12 cellular contexts compared by ENCODE assay signal in genomic region chr6:129432738-129433137, GRCh38.
DNase-seq lines count a peak whose midpoint lies in the region; ATAC-seq and TF ChIP-seq lines count a peak whose summit lies in the region.
"Had no signal": no experiment of that assay in that cellular context is flagged by ENCODE, and none has a peak within 500 bp of the region (broad histone marks: within the 10 kb centered on the region; RNA-seq: fewer than 3 reads in every experiment).

No MANE protein-coding gene starts in this region.

- ATAC-seq in activated CD8-positive, alpha-beta T cell treated with anti-CD3 and anti-CD28 coated beads for 36 hours, result peak; percentile 34
- no peak for ATAC-seq in activated CD8-positive, alpha-beta T cell treated with anti-CD3 and anti-CD28 coated beads, Interleukin-2, amount 10 ng/mL, durations not matched to agents 7 days and 5 days
- ATAC-seq in GM18498 (IDR thresholded peaks at IDR 0.05; ENCODE audit: unreplicated experiment), result no peak

- in situ Hi-C loops in astrocyte of the cerebellum (cut with HindIII; ENCODE audit: low sequenced_read_pairs), result no loop called here

- CTCF ChIA-PET in activated CD8-positive, alpha-beta T cell treated with anti-CD3 and anti-CD28 coated beads for 36 hours (lab: Charles Lee), result interaction anchor here (1.2 kb wide), 1 partner anchor 71 kb away, joined by 3 read pairs; no protein-coding TSS in a partner anchor
- CTCF ChIA-PET in activated CD8-positive, alpha-beta T cell treated with anti-CD3 and anti-CD28 coated beads, Interleukin-2, amount 10 ng/mL, durations not matched to agents 7 days and 5 days (lab: Charles Lee), result interaction anchor here (0.7 to 0.9 kb wide), 2 partner anchors 67 to 342 kb away, joined by 3 read pairs; no protein-coding TSS in a partner anchor

- POLR2A ChIA-PET in activated CD8-positive, alpha-beta T cell treated with anti-CD3 and anti-CD28 coated beads for 36 hours (lab: Charles Lee), result interaction anchor here (0.6 kb wide), 1 partner anchor 14 kb away, joined by 3 read pairs; no protein-coding TSS in a partner anchor
- POLR2A ChIA-PET in activated CD8-positive, alpha-beta T cell treated with anti-CD3 and anti-CD28 coated beads, Interleukin-2, amount 10 ng/mL, durations not matched to agents 7 days and 5 days (lab: Charles Lee), result no interaction called here

- no peak overlapping the region for H2AFZ ChIP-seq in osteoblast (ENCODE audit: low read length)
- no peak overlapping the region for H2AFZ ChIP-seq in Karpas-422 (ENCODE audit: low read length)

- no peak overlapping the region for H3K9ac ChIP-seq in Karpas-422 (ENCODE audit: low read length)
- H3K9ac ChIP-seq: BLaER1 had no signal

- no peaks in the 10 kb centered on the region for H3K9me3 Mint-ChIP-seq in activated CD8-positive, alpha-beta T cell treated with anti-CD3 and anti-CD28 coated beads for 36 hours
- no peaks in the 10 kb centered on the region for H3K9me3 Mint-ChIP-seq in activated CD8-positive, alpha-beta T cell treated with anti-CD3 and anti-CD28 coated beads, Interleukin-2, amount 10 ng/mL, durations not matched to agents 7 days and 5 days (ENCODE audit: insufficient read depth)
- H3K9me3 Mint-ChIP-seq: T-helper 1 cell treated with Interleukin-12 subunit alpha and Interleukin-12 subunit beta and Interleukin-4 antibody, amounts not matched to agents 30 μg/mL and 1 μg/mL, for 36 hours had no signal

- H3K4me3 ChIP-seq in astrocyte of the cerebellum (ENCODE audit: low read depth, low read length), result no peak overlapping the region
- no peak overlapping the region for H3K4me3 ChIP-seq in osteoblast (ENCODE audit: insufficient read depth, low read length)
- no peak overlapping the region for H3K4me3 ChIP-seq in Karpas-422 (ENCODE audit: low read length)
- H3K4me3 ChIP-seq: BLaER1, HAP-1 had no signal

- no peaks in the 10 kb centered on the region for H3K36me3 Mint-ChIP-seq in activated CD8-positive, alpha-beta T cell treated with anti-CD3 and anti-CD28 coated beads for 36 hours (ENCODE audit: low read depth)
- no peaks in the 10 kb centered on the region for H3K36me3 Mint-ChIP-seq in activated CD8-positive, alpha-beta T cell treated with anti-CD3 and anti-CD28 coated beads, Interleukin-2, amount 10 ng/mL, durations not matched to agents 7 days and 5 days (ENCODE audit: low read depth)

- H3K27me3 Mint-ChIP-seq in activated CD8-positive, alpha-beta T cell treated with anti-CD3 and anti-CD28 coated beads for 36 hours, result peaks cover 5% of the 10 kb centered on the region
- no peaks in the 10 kb centered on the region for H3K27me3 Mint-ChIP-seq in activated CD8-positive, alpha-beta T cell treated with anti-CD3 and anti-CD28 coated beads, Interleukin-2, amount 10 ng/mL, durations not matched to agents 7 days and 5 days (ENCODE audit: low read depth)

- no peak overlapping the region for H3K27ac Mint-ChIP-seq in activated CD8-positive, alpha-beta T cell treated with anti-CD3 and anti-CD28 coated beads for 36 hours
- no peak overlapping the region for H3K27ac Mint-ChIP-seq in activated CD8-positive, alpha-beta T cell treated with anti-CD3 and anti-CD28 coated beads, Interleukin-2, amount 10 ng/mL, durations not matched to agents 7 days and 5 days
- H3K27ac Mint-ChIP-seq: T-helper 1 cell treated with Interleukin-12 subunit alpha and Interleukin-12 subunit beta and Interleukin-4 antibody, amounts not matched to agents 30 μg/mL and 1 μg/mL, for 36 hours had no signal

- H3K4me2 ChIP-seq in osteoblast (ENCODE audit: insufficient read depth, low read length) (no peak overlapping the region), Karpas-422 (ENCODE audit: low read depth, low read length, poor library complexity, severe bottlenecking) (no peak overlapping the region)
- H3K4me2 ChIP-seq: BLaER1 had no signal

- no peaks in the 10 kb centered on the region for H3K4me1 ChIP-seq in osteoblast (ENCODE audit: insufficient read depth, low read length)
- no peaks in the 10 kb centered on the region for H3K4me1 ChIP-seq in Karpas-422 (ENCODE audit: low read length)
- H3K4me1 ChIP-seq: BLaER1, HAP-1 had no signal

- H4K20me1 ChIP-seq in osteoblast (ENCODE audit: insufficient read depth, low read length) (no peaks in the 10 kb centered on the region), Karpas-422 (ENCODE audit: insufficient read depth, low read depth, low read length) (no peaks in the 10 kb centered on the region)
- H4K20me1 ChIP-seq: BLaER1 had no signal

- no peaks in the 10 kb centered on the region for H3K9me3 ChIP-seq in osteoblast (ENCODE audit: low read depth, low read length)
- H3K9me3 ChIP-seq in Karpas-422 (ENCODE audit: low read length), result no peaks in the 10 kb centered on the region
- H3K9me3 ChIP-seq: BLaER1, HAP-1 had no signal

- no peaks in the 10 kb centered on the region for H3K4me1 Mint-ChIP-seq in activated CD8-positive, alpha-beta T cell treated with anti-CD3 and anti-CD28 coated beads for 36 hours (ENCODE audit: low read depth)
- H3K4me1 Mint-ChIP-seq in activated CD8-positive, alpha-beta T cell treated with anti-CD3 and anti-CD28 coated beads, Interleukin-2, amount 10 ng/mL, durations not matched to agents 7 days and 5 days (ENCODE audit: low read depth), result no peaks in the 10 kb centered on the region

- intact Hi-C loops in activated CD8-positive, alpha-beta T cell treated with anti-CD3 and anti-CD28 coated beads for 36 hours (cut with micrococcal nuclease), result no loop called here

- TF ChIP-seq CTCF in activated CD8-positive, alpha-beta T cell treated with anti-CD3 and anti-CD28 coated beads for 36 hours (IDR thresholded peaks at IDR 0.05), result no peak
- TF ChIP-seq CTCF in astrocyte of the cerebellum (IDR thresholded peaks at IDR 0.05; ENCODE audit: low read depth, low read length, missing control alignments) (peak; percentile 8), osteoblast (IDR thresholded peaks at IDR 0.05; ENCODE audit: extremely low read depth, low read depth, low read length) (peak; percentile 37)

- H3K27me3 ChIP-seq in osteoblast (ENCODE audit: insufficient read depth, low read length), result no peaks in the 10 kb centered on the region
- no peaks in the 10 kb centered on the region for H3K27me3 ChIP-seq in Karpas-422 (ENCODE audit: low read length)
- H3K27me3 ChIP-seq: BLaER1 had no signal

- H3K9me2 ChIP-seq in Karpas-422 (replicated peaks; ENCODE audit: insufficient read depth, low read length), result no peaks in the 10 kb centered on the region

- no peak for DNase-seq in activated CD8-positive, alpha-beta T cell treated with anti-CD3 and anti-CD28 coated beads for 36 hours
- DNase-seq in activated CD8-positive, alpha-beta T cell treated with anti-CD3 and anti-CD28 coated beads, Interleukin-2, amount 10 ng/mL, durations not matched to agents 7 days and 5 days, result no peak
- DNase-seq in Kasumi-1 (lab: John Stamatoyannopoulos, UW), result peak; percentile 3 to 14
- DNase-seq in astrocyte of the cerebellum (ENCODE audit: low read depth), result no peak
- no peak for DNase-seq in osteoblast (ENCODE audit: insufficient read length, low spot score, missing footprints)
- no peak for DNase-seq in NCI-H510A (lab: John Stamatoyannopoulos, UW)
- DNase-seq in Karpas-422, result no peak
- DNase-seq: activated T-cell treated with anti-CD3 and anti-CD28 coated beads for 4 hours had no signal

- H3K79me2 ChIP-seq in osteoblast (ENCODE audit: insufficient read depth, low read length) (no peaks in the 10 kb centered on the region), Karpas-422 (ENCODE audit: low read length) (no peaks in the 10 kb centered on the region)

- no peaks in the 10 kb centered on the region for H3K36me3 ChIP-seq in osteoblast (ENCODE audit: insufficient read depth, low read length)
- H3K36me3 ChIP-seq in Karpas-422 (ENCODE audit: insufficient read depth, low read length), result no peaks in the 10 kb centered on the region
- H3K36me3 ChIP-seq: BLaER1, HAP-1 had no signal

- no peak overlapping the region for H3K27ac ChIP-seq in osteoblast (ENCODE audit: low read depth, low read length)
- H3K27ac ChIP-seq in Karpas-422 (ENCODE audit: low read length), result no peak overlapping the region
- H3K27ac ChIP-seq: BLaER1 had no signal

- no peak overlapping the region for H3K4me3 Mint-ChIP-seq in activated CD8-positive, alpha-beta T cell treated with anti-CD3 and anti-CD28 coated beads for 36 hours
- no peak overlapping the region for H3K4me3 Mint-ChIP-seq in activated CD8-positive, alpha-beta T cell treated with anti-CD3 and anti-CD28 coated beads, Interleukin-2, amount 10 ng/mL, durations not matched to agents 7 days and 5 days
- H3K4me3 Mint-ChIP-seq: T-helper 1 cell treated with Interleukin-12 subunit alpha and Interleukin-12 subunit beta and Interleukin-4 antibody, amounts not matched to agents 30 μg/mL and 1 μg/mL, for 36 hours had no signal

Comparison
In these comparisons a context has a peak if more than half of its experiments do, and no peak if none do; other contexts are left out.
1. DNase-seq: peak in Kasumi-1 (2 of 2); none in activated CD8-positive, alpha-beta T cell treated with anti-CD3 and anti-CD28 coated beads for 36 hours (single experiment), activated CD8-positive, alpha-beta T cell treated with anti-CD3 and anti-CD28 coated beads, Interleukin-2, amount 10 ng/mL, durations not matched to agents 7 days and 5 days (single experiment), astrocyte of the cerebellum (single experiment), osteoblast (single experiment), NCI-H510A (single experiment) and Karpas-422 (single experiment).